8 cellular contexts compared by ENCODE assay signal in genomic region chr3:136194409-136195257, GRCh38. TPM values are rescaled to one million over a fixed set of nuclear protein-coding genes. Genes with fewer than 3 reads are reported as not detected.
DNase-seq lines count a peak whose midpoint lies in the region; ATAC-seq and TF ChIP-seq lines count a peak whose summit lies in the region.

No MANE protein-coding gene starts in this region.

- peak overlapping the region; percentile 95 for H3K27ac ChIP-seq in Panc1 (ENCODE audit: low read length)
- peak overlapping the region; percentile 99 to 100 for H3K27ac ChIP-seq in prostate gland
- peak overlapping the region; percentile 100 for H3K27ac ChIP-seq in vagina

- ATAC-seq in Panc1 (no peak), HG03280 (IDR thresholded peaks at IDR 0.05; ENCODE audit: unreplicated experiment) (no peak)

- CTCF ChIA-PET in Panc1 (lab: Charles Lee) = no interaction called here

- intact Hi-C loops in Panc1 (cut with micrococcal nuclease; ENCODE audit: unreplicated experiment) = loop anchor here (5.0 kb wide), 1 partner anchor 117 kb away; no protein-coding TSS in a partner anchor
- intact Hi-C loops in prostate gland (cut with DNase I) = loop anchor here (2.0 to 10.0 kb wide), 4 partner anchors 58 to 558 kb away; partner anchors contain the start of genes PCCB and STAG1
- intact Hi-C loops in vagina (cut with DNase I) = loop anchor here (10.0 kb wide), 1 partner anchor 230 kb away; the partner anchor contains the start of gene PPP2R3A

- no peaks in the 10 kb centered on the region for H3K36me3 ChIP-seq in H7 (replicated peaks; ENCODE audit: control insufficient read depth, insufficient read depth, low read length)
- no peaks in the 10 kb centered on the region; the same call in 1 of the 2 replicates for H3K36me3 ChIP-seq in Panc1 (ENCODE audit: control insufficient read depth, insufficient read depth, low read length)
- no peaks in the 10 kb centered on the region for H3K36me3 ChIP-seq in prostate gland
- no peaks in the 10 kb centered on the region for H3K36me3 ChIP-seq in vagina

- H3K27me3 ChIP-seq in H7 (ENCODE audit: control insufficient read depth, insufficient read depth, low read length) (no peaks in the 10 kb centered on the region), Panc1 (ENCODE audit: control insufficient read depth, insufficient read depth, low read length) (no peaks in the 10 kb centered on the region), prostate gland (replicated peaks; ENCODE audit: insufficient read depth) (no peaks in the 10 kb centered on the region), vagina (no peaks in the 10 kb centered on the region)

- under 1% methylated on average over 47 of the region's 47 CpGs for WGBS in prostate gland

- no TSS peak for BruUV-seq in Panc1 (replicated peaks; lab: Mats Ljungman, UMichigan)

- H3K9me3 ChIP-seq in Panc1 (ENCODE audit: control insufficient read depth, insufficient read depth, low read depth, low read length) (no peaks in the 10 kb centered on the region), prostate gland (no peaks in the 10 kb centered on the region), vagina (no peaks in the 10 kb centered on the region)

- in situ Hi-C loops in Panc1 (cut with HindIII; ENCODE audit: low pct_unique_long_range_greater_than_20kb, low sequenced_read_pairs) = no loop called here

- DNase-seq in H7 (peak; percentile 46), Panc1 (ENCODE audit: low read depth, low spot score) (no peak), glomerular visceral epithelial cell (ENCODE audit: extremely low spot score) (peak; percentile 25), prostate gland (ENCODE audit: low spot score) (peak; percentile 27), vagina (ENCODE audit: extremely low spot score in 2 of 2) (no peak), middle frontal gyrus (ENCODE audit: extremely low spot score, low spot score) (no peak)
- DNase-seq in activated effector memory CD4-positive, alpha-beta T cell treated with anti-CD3 and anti-CD28 coated beads, Interleukin-2, amount 50 U/mL, for 16 hours = peak; percentile 89

- TF ChIP-seq POLR2A in prostate gland (IDR thresholded peaks at IDR 0.05) (no peak), vagina (IDR thresholded peaks at IDR 0.05) (no peak)

- POLR2A ChIA-PET in Panc1 (lab: Charles Lee) = interaction anchor here (0.6 kb wide), 1 partner anchor 10 kb away, joined by 6 read pairs; no protein-coding TSS in a partner anchor

- H3K4me3 ChIP-seq in H7 (ENCODE audit: insufficient read depth, low read depth, low read length) (peak overlapping the region; percentile 93), Panc1 (ENCODE audit: low read depth in 2 of 2, low read length in 2 of 2) (peak overlapping the region; percentile 97), prostate gland (peak overlapping the region; percentile 88 to 99), vagina (peak overlapping the region; percentile 89 to 94)

- H3K4me1 ChIP-seq in Panc1 (ENCODE audit: control insufficient read depth, insufficient read depth, low read length) = peaks cover 14% of the 10 kb centered on the region
- H3K4me1 ChIP-seq in prostate gland (replicated peaks) = peaks cover 2% of the 10 kb centered on the region
- H3K4me1 ChIP-seq in vagina = peaks cover 48% of the 10 kb centered on the region

- TF ChIP-seq CTCF in Panc1 (IDR thresholded peaks at IDR 0.05) = no peak
- TF ChIP-seq CTCF in prostate gland (IDR thresholded peaks at IDR 0.05) = no peak
- no peak for TF ChIP-seq CTCF in vagina (IDR thresholded peaks at IDR 0.05)

RNA-seq across cellular contexts. Expression of gene MSL2, which starts 1.5 kb away (rescaled TPM):
- 10.7 and 16.3 TPM in 2 replicates for total RNA-seq in H7 (2014; rRNA removed; shearing (Covaris generic))
- 35.6 TPM for total RNA-seq in Panc1 (2021; ENCODE audit: unreplicated experiment)
- polyA plus RNA-seq in Panc1 (2012; ENCODE audit: insufficient read length) = 23.7 TPM
- 10 to 100 TPM; 25.9 to 44.2 TPM for total RNA-seq in prostate gland
- total RNA-seq in vagina = 18.7 TPM

RNA-seq across cellular contexts. Expression of gene PCCB, which starts 55.5 kb away (rescaled TPM):
- total RNA-seq in H7 (2014; rRNA removed; shearing (Covaris generic)) = 98.0 and 117 TPM in 2 replicates
- total RNA-seq in Panc1 (2021; ENCODE audit: unreplicated experiment) (63.4 TPM), prostate gland (10 to 100 TPM; 60.9 to 70.3 TPM), vagina (16.7 TPM)
- polyA plus RNA-seq in Panc1 (2012; ENCODE audit: insufficient read length) = 71.9 TPM

Comparison
In these comparisons a context has a peak if more than half of its experiments do, and no peak if none do; other contexts are left out.
1. DNase-seq: peak in H7 (single experiment), activated effector memory CD4-positive, alpha-beta T cell treated with anti-CD3 and anti-CD28 coated beads, Interleukin-2, amount 50 U/mL, for 16 hours (single experiment), glomerular visceral epithelial cell (single experiment) and prostate gland (single experiment); none in Panc1 (single experiment), vagina (0 of 2) and middle frontal gyrus (single experiment).
2. Peak in every context shown above with its lines, with median percentiles within 50 percentile points of each other: H3K4me3 ChIP-seq and H3K27ac ChIP-seq.